In genomic region chr14:89178802-89179201, GRCh38 we compare ENCODE assay signal across 1 cellular context.
TF ChIP-seq lines count a peak whose summit lies in the region.

No MANE protein-coding gene starts in this region.

TF ChIP-seq in IMR-90, 13 proteins besides CTCF, POLR2A, EP300 and RAD21:
- TF ChIP-seq CEBPB (IDR thresholded peaks at IDR 0.05; ENCODE audit: low read depth, low read length) (peak; percentile 77), MAFK (IDR thresholded peaks at IDR 0.05; ENCODE audit: low read depth, low read length) (no peak)
